8 cellular contexts compared by ENCODE assay signal in the genomic region with DNA sequence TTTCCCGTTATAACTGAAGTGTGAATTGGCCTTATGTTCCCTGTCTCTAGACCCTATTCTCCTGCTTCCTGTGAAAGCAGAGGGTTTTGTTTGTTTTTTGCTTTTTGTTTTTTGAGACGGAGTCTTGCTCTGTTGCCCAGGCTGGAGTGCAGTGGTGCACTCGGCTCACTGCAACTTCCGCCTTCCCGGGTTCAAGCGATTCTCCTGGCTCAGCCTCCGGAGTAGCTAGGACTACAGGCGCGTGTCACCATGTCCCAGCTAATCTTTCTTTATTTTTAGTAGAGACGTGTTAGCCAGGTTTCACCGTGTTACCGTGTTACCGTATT. TPM values are rescaled to one million over a fixed set of nuclear protein-coding genes. Genes with fewer than 3 reads are reported as not detected.
DNase-seq lines count a peak whose midpoint lies in the region; ATAC-seq and TF ChIP-seq lines count a peak whose summit lies in the region.

No MANE protein-coding gene starts in this region.

- H3K4me2 ChIP-seq in HCT116 (ENCODE audit: low read length) (peak overlapping the region; percentile 99), skeletal muscle satellite cell (ENCODE audit: low read length) (peak overlapping the region; percentile 95)

- H3K36me3 ChIP-seq in HCT116 (ENCODE audit: control insufficient read depth in 1 of 2, insufficient read depth in 2 of 2, low read length in 2 of 2), result no peaks in the 10 kb centered on the region
- H3K36me3 ChIP-seq in ascending aorta, result peaks cover 14 to 17% of the 10 kb centered on the region in 2 donors
- peaks cover 6% of the 10 kb centered on the region for H3K36me3 ChIP-seq in iPS-15b (ENCODE audit: control insufficient read depth, insufficient read depth, low read length)
- H3K36me3 ChIP-seq in skeletal muscle satellite cell (ENCODE audit: insufficient read depth, low read length), result peaks cover 20% of the 10 kb centered on the region

- no peak overlapping the region for H3K27ac ChIP-seq in HCT116 (ENCODE audit: low read depth, low read length)
- no peak overlapping the region for H3K27ac ChIP-seq in ascending aorta

- CTCF ChIA-PET in HCT116 (lab: Charles Lee), result interaction anchor here (1.4 kb wide), 1 partner anchor 11 kb away, joined by 3 read pairs; no protein-coding TSS in a partner anchor

- no peaks in the 10 kb centered on the region for H3K79me2 ChIP-seq in HCT116 (ENCODE audit: insufficient read depth, low read length)

- TF ChIP-seq CTCF in HCT116 (IDR thresholded peaks at IDR 0.05 in 2 of 3, conservative IDR thresholded peaks at IDR 0.05 in 1 of 3; ENCODE audit: borderline replicate concordance in 1 of 3, insufficient read depth in 1 of 3, low read depth in 2 of 3, low read length in 2 of 3), result no peak
- no peak for TF ChIP-seq CTCF in ascending aorta (IDR thresholded peaks at IDR 0.05)

- peaks cover 10 to 17% of the 10 kb centered on the region in 2 experiments for H3K4me1 ChIP-seq in HCT116 (ENCODE audit: control insufficient read depth in 1 of 2, insufficient read depth in 2 of 2, low read length in 2 of 2)
- peaks cover 0 to 7% of the 10 kb centered on the region in 2 donors for H3K4me1 ChIP-seq in ascending aorta
- peaks cover 2% of the 10 kb centered on the region for H3K4me1 ChIP-seq in iPS-15b (ENCODE audit: control insufficient read depth, insufficient read depth, low read length)
- H3K4me1 ChIP-seq in skeletal muscle satellite cell (ENCODE audit: control insufficient read depth, insufficient read depth, low read length), result peaks cover 16% of the 10 kb centered on the region

- ATAC-seq in HCT116 (no peak; the same call in 1 of the 2 replicates), GM18868 (IDR thresholded peaks at IDR 0.05; ENCODE audit: unreplicated experiment) (no peak), HG03571 (IDR thresholded peaks at IDR 0.05; ENCODE audit: unreplicated experiment) (no peak)

- no peak for TF ChIP-seq POLR2A in HCT116 (IDR thresholded peaks at IDR 0.05; ENCODE audit: borderline replicate concordance, extremely low read depth, insufficient read depth, insufficient read length)

- H3K27me3 ChIP-seq in HCT116 (ENCODE audit: insufficient read depth, low read length) (no peaks in the 10 kb centered on the region), ascending aorta (no peaks in the 10 kb centered on the region), iPS-15b (ENCODE audit: control insufficient read depth, insufficient read depth, low read length) (peaks cover 17% of the 10 kb centered on the region), skeletal muscle satellite cell (ENCODE audit: control insufficient read depth, insufficient read depth, low read length) (peaks cover 6% of the 10 kb centered on the region)

- POLR2A ChIA-PET in HCT116 (lab: Charles Lee), result no interaction called here

- H3K9me3 ChIP-seq in HCT116 (ENCODE audit: control insufficient read depth in 1 of 2, insufficient read depth in 1 of 2, low read depth in 1 of 2, low read length in 2 of 2) (no peaks in the 10 kb centered on the region), ascending aorta (no peaks in the 10 kb centered on the region), iPS-15b (ENCODE audit: control insufficient read depth, insufficient read depth, low read length) (no peaks in the 10 kb centered on the region), skeletal muscle satellite cell (replicated peaks; ENCODE audit: low read length) (no peaks in the 10 kb centered on the region)

- no peak overlapping the region for H2AFZ ChIP-seq in HCT116 (ENCODE audit: low read depth, low read length, poor library complexity, severe bottlenecking)

- intact Hi-C loops in HCT116 (cut with micrococcal nuclease) (loop anchor here (5.0 kb wide), 1 partner anchor 182 kb away; no protein-coding TSS in a partner anchor), ascending aorta (cut with DNase I) (loop anchor here (2.0 kb wide), 1 partner anchor 31 kb away; the partner anchor contains the start of gene CNPY3)

- no peaks in the 10 kb centered on the region for H4K20me1 ChIP-seq in HCT116 (ENCODE audit: insufficient read depth)

- no peaks in the 10 kb centered on the region for H3K9me2 ChIP-seq in HCT116 (ENCODE audit: insufficient read depth)

- BruUV-seq in HCT116 (replicated peaks; lab: Mats Ljungman, UMichigan), result no TSS peak

- RAD21 ChIA-PET in HCT116 (lab: Charles Lee; ENCODE audit: low non-redundant PET in 1 of 2, low total read pairs in 2 of 2, uncharacterized antibody in 2 of 2, unreplicated experiment in 2 of 2), result no interaction called here

- H3K4me3 ChIP-seq in HCT116 (replicated peaks in 1 of 2; ENCODE audit: low read depth in 1 of 2, low read length in 2 of 2) (peak overlapping the region; percentile 50 to 65), ascending aorta (peak overlapping the region; percentile 58 to 67), iPS-15b (ENCODE audit: low read depth, low read length) (peak overlapping the region; percentile 88), skeletal muscle satellite cell (ENCODE audit: low read length) (peak overlapping the region; percentile 64)

- peak overlapping the region; percentile 51; the same call in 1 of the 2 replicates for H3K9ac ChIP-seq in HCT116 (ENCODE audit: low read length)
- peak overlapping the region; percentile 79 for H3K9ac ChIP-seq in iPS-15b (ENCODE audit: low read depth, low read length)
- H3K9ac ChIP-seq in skeletal muscle satellite cell (ENCODE audit: low read depth, low read length), result no peak overlapping the region

- DNase-seq in HCT116 (ENCODE audit: low read depth, low spot score) (no peak), ascending aorta (ENCODE audit: low spot score in 2 of 2) (no peak), pons (ENCODE audit: low spot score) (no peak)
- DNase-seq in activated CD4-positive, alpha-beta T cell treated with anti-CD3 and anti-CD28 coated beads, Interleukin-2, amount 50 U/mL, for 1 hour, result no peak

- TF ChIP-seq RAD21 in HCT116 (IDR thresholded peaks at IDR 0.05; ENCODE audit: low read depth), result no peak

TF ChIP-seq in HCT116, 20 proteins besides CTCF, POLR2A, EP300 and RAD21:
- TF ChIP-seq, protein P1, sequence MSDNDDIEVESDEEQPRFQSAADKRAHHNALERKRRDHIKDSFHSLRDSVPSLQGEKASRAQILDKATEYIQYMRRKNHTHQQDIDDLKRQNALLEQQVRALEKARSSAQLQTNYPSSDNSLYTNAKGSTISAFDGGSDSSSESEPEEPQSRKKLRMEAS (IDR thresholded peaks at IDR 0.05), result no peak
- no peak for TF ChIP-seq POLR2AphosphoS5 (IDR thresholded peaks at IDR 0.05; ENCODE audit: low read depth, low read length)

RNA-seq across cellular contexts. Expression of gene GNMT, which starts 0.7 kb away (rescaled TPM):
- total RNA-seq in HCT116 (2021; ENCODE audit: unreplicated experiment) (0.57 TPM), ascending aorta (not detected)
- 0.17 and 0.31 TPM in 2 replicates for polyA plus RNA-seq in HCT116 (2012)
- not detected in 2 replicates for total RNA-seq in skeletal muscle satellite cell (2012; rRNA removed)

RNA-seq across cellular contexts. Expression of gene PEX6, which starts 19.1 kb away (rescaled TPM):
- total RNA-seq in HCT116 (2021; ENCODE audit: unreplicated experiment), result 21.4 TPM
- 15.2 and 15.9 TPM in 2 replicates for polyA plus RNA-seq in HCT116 (2012)
- total RNA-seq in ascending aorta, result 8.9 TPM
- total RNA-seq in skeletal muscle satellite cell (2012; rRNA removed), result 8.4 and 19.9 TPM in 2 replicates

RNA-seq across cellular contexts. Expression of gene PPP2R5D, which starts 24.5 kb away (rescaled TPM):
- 49.6 TPM for total RNA-seq in HCT116 (2021; ENCODE audit: unreplicated experiment)
- 61.5 and 69.2 TPM in 2 replicates for polyA plus RNA-seq in HCT116 (2012)
- total RNA-seq in ascending aorta, result 27.7 TPM
- 33.2 and 38.7 TPM in 2 replicates for total RNA-seq in skeletal muscle satellite cell (2012; rRNA removed)

RNA-seq across cellular contexts. Expression of gene CNPY3, which starts 30.6 kb away (rescaled TPM):
- total RNA-seq in HCT116 (2021; ENCODE audit: unreplicated experiment) (49.1 TPM), ascending aorta (49.6 TPM)
- polyA plus RNA-seq in HCT116 (2012), result 55.2 and 60.5 TPM in 2 replicates
- total RNA-seq in skeletal muscle satellite cell (2012; rRNA removed), result 13.1 and 15.0 TPM in 2 replicates

RNA-seq across cellular contexts. Expression of gene PTCRA, which starts 44.0 kb away (rescaled TPM):
- total RNA-seq in HCT116 (2021; ENCODE audit: unreplicated experiment) (not detected), ascending aorta (not detected)
- polyA plus RNA-seq in HCT116 (2012), result 0.10 TPM in 1 of 2 replicates, not detected in the other
- not detected in 2 replicates for total RNA-seq in skeletal muscle satellite cell (2012; rRNA removed)
